In genomic region chr6:138007014-138007472, GRCh38 we compare ENCODE assay signal across 8 cellular contexts.
DNase-seq lines count a peak whose midpoint lies in the region; ATAC-seq and TF ChIP-seq lines count a peak whose summit lies in the region.

No MANE protein-coding gene starts in this region.

- H3K4me3 ChIP-seq in HAP-1, result no peak overlapping the region
- H3K4me3 ChIP-seq in endodermal cell (ENCODE audit: low read length), result no peak overlapping the region

- no peaks in the 10 kb centered on the region for H3K27me3 ChIP-seq in CD4-positive, alpha-beta T cell (ENCODE audit: control insufficient read depth, insufficient read depth, low read length)
- H3K27me3 ChIP-seq in HAP-1 (ENCODE audit: low read depth), result no peaks in the 10 kb centered on the region
- H3K27me3 ChIP-seq in endodermal cell (ENCODE audit: control insufficient read depth, insufficient read depth, low read length, poor library complexity, severe bottlenecking), result no peaks in the 10 kb centered on the region

- H3K4me1 Mint-ChIP-seq in CD4-positive, alpha-beta T cell (ENCODE audit: low read depth), result no peaks in the 10 kb centered on the region
- peaks cover 46% of the 10 kb centered on the region for H3K4me1 Mint-ChIP-seq in endodermal cell
- H3K4me1 Mint-ChIP-seq in osteocyte (ENCODE audit: unreplicated experiment), result no peaks in the 10 kb centered on the region

- H3K36me3 Mint-ChIP-seq in CD4-positive, alpha-beta T cell (ENCODE audit: low read depth), result no peaks in the 10 kb centered on the region
- H3K36me3 Mint-ChIP-seq in endodermal cell (ENCODE audit: low read depth) (no peaks in the 10 kb centered on the region), osteocyte (ENCODE audit: unreplicated experiment) (no peaks in the 10 kb centered on the region)

- H3K4me1 ChIP-seq in HAP-1 (no peaks in the 10 kb centered on the region), endodermal cell (ENCODE audit: control insufficient read depth, insufficient read depth, low read length) (peaks cover 11% of the 10 kb centered on the region)

- no peak overlapping the region for H3K9ac ChIP-seq in endodermal cell (ENCODE audit: extremely low read depth, low read length, poor library complexity, severe bottlenecking)

- H3K27me3 Mint-ChIP-seq in CD4-positive, alpha-beta T cell, result no peaks in the 10 kb centered on the region
- H3K27me3 Mint-ChIP-seq in endodermal cell (ENCODE audit: insufficient read depth), result no peaks in the 10 kb centered on the region
- H3K27me3 Mint-ChIP-seq in osteocyte (ENCODE audit: unreplicated experiment), result peaks cover 26% of the 10 kb centered on the region

- H3K36me3 ChIP-seq in HAP-1 (replicated peaks), result no peaks in the 10 kb centered on the region
- H3K36me3 ChIP-seq in endodermal cell (ENCODE audit: control insufficient read depth, insufficient read depth, low read length), result no peaks in the 10 kb centered on the region

- no peak for ATAC-seq in CD4-positive, alpha-beta T cell (ENCODE audit: poor library complexity)
- ATAC-seq in GM18511 (IDR thresholded peaks at IDR 0.05; ENCODE audit: unreplicated experiment), result no peak

- peak in 4 of 10 experiments; percentile 1 to 10 (median 2) for DNase-seq in CD4-positive, alpha-beta T cell
- peak; percentile 36 to 77 for DNase-seq in HAP-1 (ENCODE audit: low spot score in 2 of 2)
- peak; percentile 23 for DNase-seq in RPMI8226
- peak; percentile 89 for DNase-seq in endodermal cell
- no peak for DNase-seq in osteocyte (ENCODE audit: extremely low spot score, unreplicated experiment)
- DNase-seq in mucosa of gallbladder (ENCODE audit: low spot score), result no peak
- no peak for DNase-seq in NCI-H446 (lab: John Stamatoyannopoulos, UW)

- intact Hi-C loops in CD4-positive, alpha-beta T cell (cut with DNase I, micrococcal nuclease), result loop anchor here (1.0 to 10.0 kb wide), 4 partner anchors 302 to 912 kb away; partner anchors contain the start of gene HEBP2 (in 1 of the 2)

- no peaks in the 10 kb centered on the region for H3K9me3 Mint-ChIP-seq in CD4-positive, alpha-beta T cell
- peaks cover 2% of the 10 kb centered on the region for H3K9me3 Mint-ChIP-seq in endodermal cell
- no peaks in the 10 kb centered on the region for H3K9me3 Mint-ChIP-seq in osteocyte (ENCODE audit: unreplicated experiment)

- no peak overlapping the region for H3K27ac Mint-ChIP-seq in CD4-positive, alpha-beta T cell
- H3K27ac Mint-ChIP-seq in endodermal cell (no peak overlapping the region), osteocyte (ENCODE audit: unreplicated experiment) (no peak overlapping the region)

- POLR2A ChIA-PET in CD4-positive, alpha-beta T cell (lab: Charles Lee), result no interaction called here

- no peaks in the 10 kb centered on the region for H3K9me3 ChIP-seq in CD4-positive, alpha-beta T cell (ENCODE audit: control insufficient read depth, low read length)
- no peaks in the 10 kb centered on the region for H3K9me3 ChIP-seq in HAP-1
- no peaks in the 10 kb centered on the region for H3K9me3 ChIP-seq in endodermal cell (ENCODE audit: control insufficient read depth, low read length)

- CTCF ChIA-PET in CD4-positive, alpha-beta T cell (lab: Charles Lee), result interaction anchor here (0.9 to 2.0 kb wide), 7 partner anchors 32 to 417 kb away, joined by 3 to 7 read pairs (median 4); partner anchors contain the start of gene TNFAIP3

- in situ Hi-C loops in HAP-1 (cut with MboI; ENCODE audit: low sequenced_read_pairs), result loop anchor here (10.0 kb wide), 1 partner anchor 302 kb away; no protein-coding TSS in a partner anchor

- no peak overlapping the region for H3K4me3 Mint-ChIP-seq in CD4-positive, alpha-beta T cell
- H3K4me3 Mint-ChIP-seq in endodermal cell (no peak overlapping the region), osteocyte (ENCODE audit: unreplicated experiment) (no peak overlapping the region)

- no peak overlapping the region for H3K27ac ChIP-seq in CD4-positive, alpha-beta T cell (ENCODE audit: low read depth, low read length)
- H3K27ac ChIP-seq in endodermal cell (ENCODE audit: low read depth, low read length), result no peak overlapping the region

- TF ChIP-seq CTCF in CD4-positive, alpha-beta T cell (IDR thresholded peaks at IDR 0.05), result peak; percentile 61
- TF ChIP-seq CTCF in endodermal cell (conservative IDR thresholded peaks at IDR 0.05), result peak; percentile 89
- TF ChIP-seq CTCF in osteocyte (IDR thresholded peaks at IDR 0.05), result peak; percentile 64

- 22 to 48% methylated on average over 3 to 5 of the region's 5 CpGs for WGBS in endodermal cell (ENCODE audit: insufficient coverage in 1 of 2, insufficient read length in 1 of 2), 2 experiments

Comparison
In these comparisons a context has a peak if more than half of its experiments do, and no peak if none do; other contexts are left out.
1. DNase-seq: peak in HAP-1 (2 of 2), RPMI8226 (single experiment) and endodermal cell (single experiment); none in osteocyte (single experiment), mucosa of gallbladder (single experiment) and NCI-H446 (0 of 2).
2. Peak in every context shown above with its lines, with median percentiles within 50 percentile points of each other: CTCF ChIP-seq.